Comparison of ENCODE assay signal across 1 cellular context in genomic region chr1:205664399-205665108, GRCh38.
TF ChIP-seq lines count a peak whose summit lies in the region.

No MANE protein-coding gene starts in this region.

TF ChIP-seq in HCT116, 20 proteins besides CTCF, POLR2A, EP300 and RAD21:
- TF ChIP-seq EZH2 (IDR thresholded peaks at IDR 0.05) (no peak), FOSL1 (IDR thresholded peaks at IDR 0.05; ENCODE audit: low read depth) (peak; percentile 85; the same call in 1 of the 2 replicates), YY1 (IDR thresholded peaks at IDR 0.05; ENCODE audit: extremely low read depth, insufficient replicate concordance, low read depth, low read length) (peak; percentile 57), ZNF274 (IDR thresholded peaks at IDR 0.05; ENCODE audit: low read depth, low read length) (no peak), MAX (IDR thresholded peaks at IDR 0.05) (peak; percentile 92), SP1 (IDR thresholded peaks at IDR 0.05; ENCODE audit: low read depth) (peak; percentile 91), POLR2AphosphoS5 (IDR thresholded peaks at IDR 0.05; ENCODE audit: low read depth, low read length) (peak; percentile 64), JUND (IDR thresholded peaks at IDR 0.05) (peak; percentile 84)
